ENCODE assay signal across 8 cellular contexts in genomic region chr11:107018902-107019493, GRCh38. TPM values are rescaled to one million over a fixed set of nuclear protein-coding genes. Genes with fewer than 3 reads are reported as not detected.
A peak's percentile ranks its signal among the peaks of the same experiment; 100 is the strongest.
DNase-seq lines count a peak whose midpoint lies in the region; ATAC-seq and TF ChIP-seq lines count a peak whose summit lies in the region.

No MANE protein-coding gene starts in this region.

- H3K4me1 ChIP-seq in Panc1 (ENCODE audit: control insufficient read depth, insufficient read depth, low read length): peaks cover 5% of the 10 kb centered on the region

- H3K9me3 Mint-ChIP-seq in activated CD4-positive, alpha-beta T cell treated with anti-CD3 and anti-CD28 coated beads for 36 hours (ENCODE audit: low read depth): no peaks in the 10 kb centered on the region

- no TSS peak for BruUV-seq in Panc1 (replicated peaks; lab: Mats Ljungman, UMichigan)

- in situ Hi-C loops in Panc1 (cut with HindIII; ENCODE audit: low pct_unique_long_range_greater_than_20kb, low sequenced_read_pairs): no loop called here

- H3K4me1 Mint-ChIP-seq in activated CD4-positive, alpha-beta T cell treated with anti-CD3 and anti-CD28 coated beads for 36 hours: peaks cover 5% of the 10 kb centered on the region

- no peak overlapping the region for H3K27ac Mint-ChIP-seq in activated CD4-positive, alpha-beta T cell treated with anti-CD3 and anti-CD28 coated beads for 36 hours

- TF ChIP-seq CTCF in Panc1 (IDR thresholded peaks at IDR 0.05) (no peak), coronary artery (IDR thresholded peaks at IDR 0.05) (no peak)

- H3K36me3 ChIP-seq in Panc1 (ENCODE audit: control insufficient read depth, insufficient read depth, low read length): no peaks in the 10 kb centered on the region

- H3K9me3 ChIP-seq in Panc1 (ENCODE audit: control insufficient read depth, insufficient read depth, low read depth, low read length): no peaks in the 10 kb centered on the region

- intact Hi-C loops in activated CD4-positive, alpha-beta T cell treated with anti-CD3 and anti-CD28 coated beads for 36 hours (cut with DNase I, micrococcal nuclease): no loop called here
- intact Hi-C loops in Panc1 (cut with micrococcal nuclease; ENCODE audit: unreplicated experiment): loop anchor here (5.0 kb wide), 1 partner anchor 297 kb away; no protein-coding TSS in a partner anchor

- no peaks in the 10 kb centered on the region for H3K36me3 Mint-ChIP-seq in activated CD4-positive, alpha-beta T cell treated with anti-CD3 and anti-CD28 coated beads for 36 hours (ENCODE audit: low read depth)

- ATAC-seq in activated CD4-positive, alpha-beta T cell treated with anti-CD3 and anti-CD28 coated beads for 36 hours: peak; percentile 42
- ATAC-seq in Panc1: peak; percentile 87
- ATAC-seq in stimulated activated naive CD8-positive, alpha-beta T cell treated with anti-CD3 and anti-CD28 coated beads, Interleukin-15, Interleukin-2, amounts not matched to agents 100 U/mL and 50 U/mL, for 24 hours: no peak
- no peak for ATAC-seq in HG02678 (IDR thresholded peaks at IDR 0.05; ENCODE audit: unreplicated experiment)

- no peak overlapping the region for H3K27ac ChIP-seq in Panc1 (ENCODE audit: low read length)
- H3K27ac ChIP-seq in coronary artery: peak overlapping the region in 1 of 2 donors; percentile 78

- peak overlapping the region; percentile 41 to 54 for H3K4me3 ChIP-seq in Panc1 (ENCODE audit: low read depth in 2 of 2, low read length in 2 of 2)
- peak overlapping the region; percentile 74 for H3K4me3 ChIP-seq in coronary artery

- peaks cover 37% of the 10 kb centered on the region for H3K27me3 Mint-ChIP-seq in activated CD4-positive, alpha-beta T cell treated with anti-CD3 and anti-CD28 coated beads for 36 hours

- H3K27me3 ChIP-seq in Panc1 (ENCODE audit: control insufficient read depth, insufficient read depth, low read length): peaks cover 27% of the 10 kb centered on the region

- CTCF ChIA-PET in activated CD4-positive, alpha-beta T cell treated with anti-CD3 and anti-CD28 coated beads for 36 hours (lab: Charles Lee): no interaction called here
- CTCF ChIA-PET in Panc1 (lab: Charles Lee): no interaction called here

- no peak overlapping the region for H3K4me3 Mint-ChIP-seq in activated CD4-positive, alpha-beta T cell treated with anti-CD3 and anti-CD28 coated beads for 36 hours

- POLR2A ChIA-PET in activated CD4-positive, alpha-beta T cell treated with anti-CD3 and anti-CD28 coated beads for 36 hours (lab: Charles Lee): no interaction called here
- POLR2A ChIA-PET in Panc1 (lab: Charles Lee): no interaction called here

- peak; percentile 28 for DNase-seq in activated CD4-positive, alpha-beta T cell treated with anti-CD3 and anti-CD28 coated beads for 36 hours
- DNase-seq in activated CD4-positive, alpha-beta T cell treated with anti-CD3 and anti-CD28 coated beads for 1 hour: no peak
- no peak for DNase-seq in Panc1 (ENCODE audit: low read depth, low spot score)
- DNase-seq in coronary artery (ENCODE audit: low spot score): peak; percentile 79
- peak; percentile 52 for DNase-seq in kidney glomerular epithelial cell (lab: John Stamatoyannopoulos, UW)
- peak; percentile 7 for DNase-seq in stimulated activated naive CD8-positive, alpha-beta T cell treated with anti-CD3 and anti-CD28 coated beads, Interleukin-15, Interleukin-2, amounts not matched to agents 100 U/mL and 50 U/mL, for 24 hours
- DNase-seq in activated CD4-positive, CD25-positive, alpha-beta regulatory T cell (lab: John Stamatoyannopoulos, UW): no peak

RNA-seq across cellular contexts. Expression of gene GUCY1A2, which starts 0.7 kb away (rescaled TPM):
- not detected for total RNA-seq in activated CD4-positive, alpha-beta T cell treated with anti-CD3 and anti-CD28 coated beads for 36 hours
- total RNA-seq in Panc1 (2021; ENCODE audit: unreplicated experiment): 1.9 TPM
- 1.2 TPM for polyA plus RNA-seq in Panc1 (2012; ENCODE audit: insufficient read length)

Comparison
In these comparisons a context has a peak if more than half of its experiments do, and no peak if none do; other contexts are left out.
1. DNase-seq: peak in activated CD4-positive, alpha-beta T cell treated with anti-CD3 and anti-CD28 coated beads for 36 hours (single experiment), coronary artery (single experiment), kidney glomerular epithelial cell (single experiment) and stimulated activated naive CD8-positive, alpha-beta T cell treated with anti-CD3 and anti-CD28 coated beads, Interleukin-15, Interleukin-2, amounts not matched to agents 100 U/mL and 50 U/mL, for 24 hours (single experiment); none in activated CD4-positive, alpha-beta T cell treated with anti-CD3 and anti-CD28 coated beads for 1 hour (single experiment), Panc1 (single experiment) and activated CD4-positive, CD25-positive, alpha-beta regulatory T cell (0 of 4).
2. ATAC-seq: peak in activated CD4-positive, alpha-beta T cell treated with anti-CD3 and anti-CD28 coated beads for 36 hours (single experiment) and Panc1 (single experiment); none in stimulated activated naive CD8-positive, alpha-beta T cell treated with anti-CD3 and anti-CD28 coated beads, Interleukin-15, Interleukin-2, amounts not matched to agents 100 U/mL and 50 U/mL, for 24 hours (single experiment) and HG02678 (single experiment).